In genomic region chr4:37244583-37245390, GRCh38 we compare ENCODE assay signal across 8 cellular contexts. TPM values are rescaled to one million over a fixed set of nuclear protein-coding genes. Genes with fewer than 3 reads are reported as not detected.
DNase-seq lines count a peak whose midpoint lies in the region; ATAC-seq and TF ChIP-seq lines count a peak whose summit lies in the region.

TSS of gene NWD2 (plus strand) at chr4:37244743. CDS start at chr4:37245068, 325 bp downstream.

- H3K27me3 Mint-ChIP-seq in brain = peaks cover 94% of the 10 kb centered on the region
- peaks cover 39 to 63% of the 10 kb centered on the region in 2 donors for H3K27me3 Mint-ChIP-seq in stimulated activated naive B cell treated with anti-CD40 and anti-IgM and Interleukin-4, amounts not matched to agents 10 μg/mL and 1 μg/mL and 100 μg/mL, for 72 hours

- ATAC-seq in stimulated activated naive B cell treated with anti-CD40 and anti-IgM and Interleukin-4, amounts not matched to agents 10 μg/mL and 1 μg/mL and 100 μg/mL, for 72 hours (replicated peaks) = no peak
- no peak for ATAC-seq in GM18868 (IDR thresholded peaks at IDR 0.05; ENCODE audit: unreplicated experiment)
- no peak for ATAC-seq in activated CD4-positive, CD25-positive, alpha-beta regulatory T cell treated with anti-CD3 and anti-CD28 coated beads, Interleukin-2, amount 50 U/mL, for 24 hours

- H3K4me1 Mint-ChIP-seq in brain = peaks cover 7% of the 10 kb centered on the region
- peaks cover 4 to 8% of the 10 kb centered on the region in 2 donors for H3K4me1 Mint-ChIP-seq in stimulated activated naive B cell treated with anti-CD40 and anti-IgM and Interleukin-4, amounts not matched to agents 10 μg/mL and 1 μg/mL and 100 μg/mL, for 72 hours

- DNase-seq in HPDE6-E6E7 (ENCODE audit: extremely low spot score) (peak; percentile 10), iPS-NIHi7 (ENCODE audit: extremely low spot score) (peak; percentile 38)
- DNase-seq in stimulated activated naive B cell treated with anti-CD40 and anti-IgM and Interleukin-4, amounts not matched to agents 10 μg/mL and 1 μg/mL and 100 μg/mL, for 72 hours = no peak
- DNase-seq in activated CD4-positive, alpha-beta T cell treated with anti-CD3 and anti-CD28 coated beads for 4 hours = no peak
- DNase-seq in stimulated activated naive CD4-positive, alpha-beta T cell treated with Interleukin-2 at 50 U/mL for 16 hours (lab: John Stamatoyannopoulos, UW) = no peak

- peak within 1 kb of the TSS in 4 of 5 experiments; percentile 27 to 80 (median 50) for H3K27ac Mint-ChIP-seq in brain
- H3K27ac Mint-ChIP-seq in stimulated activated naive B cell treated with anti-CD40 and anti-IgM and Interleukin-4, amounts not matched to agents 10 μg/mL and 1 μg/mL and 100 μg/mL, for 72 hours = peak within 1 kb of the TSS; percentile 69

- no peak for TF ChIP-seq CTCF in brain (conservative IDR thresholded peaks at IDR 0.05)

- H3K9me3 Mint-ChIP-seq in brain = peaks cover 0 to 12% (median 0%) of the 10 kb centered on the region in 5 experiments
- no peaks in the 10 kb centered on the region for H3K9me3 Mint-ChIP-seq in stimulated activated naive B cell treated with anti-CD40 and anti-IgM and Interleukin-4, amounts not matched to agents 10 μg/mL and 1 μg/mL and 100 μg/mL, for 72 hours

- H3K4me3 Mint-ChIP-seq in brain = peak within 1 kb of the TSS; percentile 82 to 87 (median 85)
- H3K4me3 Mint-ChIP-seq in stimulated activated naive B cell treated with anti-CD40 and anti-IgM and Interleukin-4, amounts not matched to agents 10 μg/mL and 1 μg/mL and 100 μg/mL, for 72 hours = no peak within 1 kb of the TSS

- no peaks in the 10 kb centered on the region for H3K36me3 Mint-ChIP-seq in brain
- H3K36me3 Mint-ChIP-seq in stimulated activated naive B cell treated with anti-CD40 and anti-IgM and Interleukin-4, amounts not matched to agents 10 μg/mL and 1 μg/mL and 100 μg/mL, for 72 hours = no peaks in the 10 kb centered on the region

RNA-seq across cellular contexts. Expression of gene NWD2, which starts in this region (rescaled TPM):
- polyA plus RNA-seq in brain (ENCODE audit: insufficient read depth, low read depth, low replicate concordance) = 0.20 TPM

Comparison
In these comparisons a context has a peak if more than half of its experiments do, and no peak if none do; other contexts are left out.
1. DNase-seq: peak in HPDE6-E6E7 (single experiment) and iPS-NIHi7 (single experiment); none in stimulated activated naive B cell treated with anti-CD40 and anti-IgM and Interleukin-4, amounts not matched to agents 10 μg/mL and 1 μg/mL and 100 μg/mL, for 72 hours (single experiment), activated CD4-positive, alpha-beta T cell treated with anti-CD3 and anti-CD28 coated beads for 4 hours (0 of 2) and stimulated activated naive CD4-positive, alpha-beta T cell treated with Interleukin-2 at 50 U/mL for 16 hours (single experiment).
2. H3K4me3 Mint-ChIP-seq: peak in brain (5 of 5); none in stimulated activated naive B cell treated with anti-CD40 and anti-IgM and Interleukin-4, amounts not matched to agents 10 μg/mL and 1 μg/mL and 100 μg/mL, for 72 hours (0 of 2).